ENCODE assay signal across 10 cellular contexts in the genomic region with DNA sequence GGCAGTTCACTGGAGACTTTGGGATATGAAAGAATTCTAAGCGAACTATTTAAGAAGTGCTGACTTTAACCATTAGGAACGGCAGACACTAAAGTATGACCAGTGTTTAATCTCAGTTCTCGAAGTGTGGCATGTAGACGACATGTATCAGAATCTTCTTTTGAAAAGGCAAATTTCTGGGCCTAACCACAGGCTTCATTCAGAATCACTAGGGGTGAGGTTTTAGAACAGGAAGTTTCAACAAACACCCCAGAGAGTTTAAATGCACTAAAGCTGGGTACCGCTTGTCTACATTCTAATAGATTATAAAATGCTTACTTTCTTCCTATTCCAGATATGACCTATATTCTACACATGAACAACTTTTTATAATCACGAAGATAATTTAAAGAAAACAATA.
DNase-seq lines count a peak whose midpoint lies in the region; ATAC-seq, FAIRE-seq and TF ChIP-seq lines count a peak whose summit lies in the region.
"Had no signal": no experiment of that assay in that cellular context is flagged by ENCODE, and none has a peak within 500 bp of the region (broad histone marks: within the 10 kb centered on the region; RNA-seq: fewer than 3 reads in every experiment).

No MANE protein-coding gene starts in this region.

- H3K27ac ChIP-seq in heart right ventricle: peak overlapping the region in 3 of 10 donors; percentile 6 to 48 (median 25)

- no peak overlapping the region for H3K4me3 ChIP-seq in heart right ventricle
- H3K4me3 ChIP-seq: Peyer's patch had no signal

- no peaks in the 10 kb centered on the region for H3K9me3 Mint-ChIP-seq in IgD-negative memory B cell
- no peaks in the 10 kb centered on the region for H3K9me3 Mint-ChIP-seq in natural killer cell treated with Interleukin-12 subunit alpha and Interleukin-12 subunit beta and Interleukin-15 and Interleukin-18, amount 100 ng/mL, for 72 hours

- no peak for FAIRE-seq in HTR-8/SVneo (lab: Jason Lieb, UNC)

- H3K27ac Mint-ChIP-seq in IgD-negative memory B cell: peak overlapping the region; percentile 61 to 98 (median 98)
- peak overlapping the region; percentile 78 to 85 for H3K27ac Mint-ChIP-seq in natural killer cell treated with Interleukin-12 subunit alpha and Interleukin-12 subunit beta and Interleukin-15 and Interleukin-18, amount 100 ng/mL, for 72 hours

- H3K9me3 ChIP-seq in heart right ventricle: peaks cover 0 to 7% (median 0%) of the 10 kb centered on the region in 11 donors
- H3K9me3 ChIP-seq: Peyer's patch had no signal

- WGBS in heart right ventricle, 2 donors: 67 to 68% methylated on average over 6 of the region's 6 CpGs

- no peak for TF ChIP-seq CTCF in heart right ventricle (IDR thresholded peaks at IDR 0.05)

- DNase-seq in natural killer cell treated with Interleukin-12 subunit alpha and Interleukin-12 subunit beta and Interleukin-15 and Interleukin-18, amount 100 ng/mL, for 72 hours (ENCODE audit: low spot score): no peak
- DNase-seq in head of caudate nucleus (no peak), AG08395 (ENCODE audit: low spot score) (no peak), heart right ventricle (no peak), HTR-8/SVneo (ENCODE audit: insufficient read length, low spot score) (no peak)
- DNase-seq: Peyer's patch; stimulated activated CD4-positive, alpha-beta T cell treated with anti-CD3 and anti-CD28 coated beads, Interleukin-15, amount 100 ng/mL, for 24 hours had no signal

- no peaks in the 10 kb centered on the region for H3K27me3 Mint-ChIP-seq in IgD-negative memory B cell
- H3K27me3 Mint-ChIP-seq in natural killer cell treated with Interleukin-12 subunit alpha and Interleukin-12 subunit beta and Interleukin-15 and Interleukin-18, amount 100 ng/mL, for 72 hours: no peaks in the 10 kb centered on the region

- peaks cover 0 to 34% (median 0%) of the 10 kb centered on the region in 9 donors for H3K36me3 ChIP-seq in heart right ventricle
- H3K36me3 ChIP-seq: Peyer's patch had no signal

- peaks cover 50 to 64% (median 58%) of the 10 kb centered on the region in 3 donors for H3K4me1 Mint-ChIP-seq in IgD-negative memory B cell
- H3K4me1 Mint-ChIP-seq in natural killer cell treated with Interleukin-12 subunit alpha and Interleukin-12 subunit beta and Interleukin-15 and Interleukin-18, amount 100 ng/mL, for 72 hours (ENCODE audit: low read depth in 2 of 2): peaks cover 63 to 66% of the 10 kb centered on the region in 2 donors

- H3K27me3 ChIP-seq in heart right ventricle: no peaks in the 10 kb centered on the region
- H3K27me3 ChIP-seq: Peyer's patch had no signal

- ATAC-seq in GM18870 (IDR thresholded peaks at IDR 0.05; ENCODE audit: unreplicated experiment) (peak; percentile 88), GM21825 (IDR thresholded peaks at IDR 0.05; ENCODE audit: unreplicated experiment) (peak; percentile 78), heart right ventricle (no peak)
- ATAC-seq in natural killer cell treated with Interleukin-12 subunit alpha and Interleukin-12 subunit beta and Interleukin-15 and Interleukin-18, amount 100 ng/mL, for 72 hours: peak; percentile 67 to 85

- H3K4me1 ChIP-seq in heart right ventricle: peaks cover 0 to 25% (median 0%) of the 10 kb centered on the region in 9 donors

- peak overlapping the region; percentile 68 to 90 (median 83) for H3K4me3 Mint-ChIP-seq in IgD-negative memory B cell
- H3K4me3 Mint-ChIP-seq in natural killer cell treated with Interleukin-12 subunit alpha and Interleukin-12 subunit beta and Interleukin-15 and Interleukin-18, amount 100 ng/mL, for 72 hours: peak overlapping the region; percentile 72

- intact Hi-C loops in head of caudate nucleus (cut with DNase I): no loop called here
- intact Hi-C loops in heart right ventricle (cut with DNase I): no loop called here

- H3K36me3 Mint-ChIP-seq in IgD-negative memory B cell: peaks cover 18% of the 10 kb centered on the region
- H3K36me3 Mint-ChIP-seq in natural killer cell treated with Interleukin-12 subunit alpha and Interleukin-12 subunit beta and Interleukin-15 and Interleukin-18, amount 100 ng/mL, for 72 hours: peaks cover 20% of the 10 kb centered on the region

Comparison
In these comparisons a context has a peak if more than half of its experiments do, and no peak if none do; other contexts are left out.
1. ATAC-seq: peak in GM18870 (single experiment), GM21825 (single experiment) and natural killer cell treated with Interleukin-12 subunit alpha and Interleukin-12 subunit beta and Interleukin-15 and Interleukin-18, amount 100 ng/mL, for 72 hours (2 of 2); none in heart right ventricle (0 of 8).